1 cellular context compared by ENCODE assay signal in the genomic region with DNA sequence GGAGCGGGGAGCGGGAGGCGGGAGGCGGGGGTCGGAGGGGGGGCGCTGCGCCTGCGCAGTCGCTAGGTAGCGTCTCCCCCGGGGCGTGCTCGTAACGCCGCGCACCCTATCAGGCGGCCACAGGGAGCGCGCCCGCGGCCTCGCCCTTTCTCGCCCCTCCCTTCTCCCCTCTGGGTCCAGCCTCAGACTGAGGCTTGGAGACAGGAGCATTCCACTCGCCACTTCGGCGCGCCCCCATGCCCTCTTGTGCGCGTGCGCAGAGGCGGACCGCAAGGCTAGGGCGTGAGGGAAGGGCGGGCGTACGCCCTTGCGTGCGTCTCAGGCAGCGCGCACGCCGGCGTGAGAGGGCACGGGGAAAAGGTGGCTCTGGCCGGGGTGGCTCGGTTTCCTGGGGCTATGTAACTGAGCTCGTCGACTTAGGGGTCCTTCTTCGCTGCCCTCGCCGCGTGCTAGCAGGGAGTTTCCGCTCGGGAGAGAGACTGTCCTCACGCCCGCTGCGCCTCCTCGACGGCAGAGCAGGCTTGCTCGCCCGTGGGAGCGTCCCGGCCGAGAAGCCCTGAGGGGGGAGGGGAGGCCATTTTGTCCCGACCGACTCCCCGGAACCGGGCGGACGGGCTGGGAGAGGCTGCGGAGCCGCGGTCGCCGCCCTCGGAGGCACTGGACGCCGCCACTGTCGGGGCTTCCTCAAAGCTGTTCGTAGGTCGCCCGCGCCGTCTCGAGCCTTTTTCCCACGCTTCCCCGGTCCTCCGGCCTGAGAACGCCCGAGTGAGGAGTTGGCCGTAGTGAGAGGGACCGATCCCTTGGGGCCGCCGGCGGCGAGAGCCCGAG.
A peak's percentile ranks its signal among the peaks of the same experiment; 100 is the strongest.
TF ChIP-seq lines count a peak whose summit lies in the region.

A gene (plus strand): TSS at position 316 of the 828 bp plus-strand sequence. CDS start 525 bp downstream, outside the sequence.

TF ChIP-seq in WTC11, 78 proteins besides CTCF, POLR2A, EP300 and RAD21 (continued from another document):
- TF ChIP-seq, protein P1, sequence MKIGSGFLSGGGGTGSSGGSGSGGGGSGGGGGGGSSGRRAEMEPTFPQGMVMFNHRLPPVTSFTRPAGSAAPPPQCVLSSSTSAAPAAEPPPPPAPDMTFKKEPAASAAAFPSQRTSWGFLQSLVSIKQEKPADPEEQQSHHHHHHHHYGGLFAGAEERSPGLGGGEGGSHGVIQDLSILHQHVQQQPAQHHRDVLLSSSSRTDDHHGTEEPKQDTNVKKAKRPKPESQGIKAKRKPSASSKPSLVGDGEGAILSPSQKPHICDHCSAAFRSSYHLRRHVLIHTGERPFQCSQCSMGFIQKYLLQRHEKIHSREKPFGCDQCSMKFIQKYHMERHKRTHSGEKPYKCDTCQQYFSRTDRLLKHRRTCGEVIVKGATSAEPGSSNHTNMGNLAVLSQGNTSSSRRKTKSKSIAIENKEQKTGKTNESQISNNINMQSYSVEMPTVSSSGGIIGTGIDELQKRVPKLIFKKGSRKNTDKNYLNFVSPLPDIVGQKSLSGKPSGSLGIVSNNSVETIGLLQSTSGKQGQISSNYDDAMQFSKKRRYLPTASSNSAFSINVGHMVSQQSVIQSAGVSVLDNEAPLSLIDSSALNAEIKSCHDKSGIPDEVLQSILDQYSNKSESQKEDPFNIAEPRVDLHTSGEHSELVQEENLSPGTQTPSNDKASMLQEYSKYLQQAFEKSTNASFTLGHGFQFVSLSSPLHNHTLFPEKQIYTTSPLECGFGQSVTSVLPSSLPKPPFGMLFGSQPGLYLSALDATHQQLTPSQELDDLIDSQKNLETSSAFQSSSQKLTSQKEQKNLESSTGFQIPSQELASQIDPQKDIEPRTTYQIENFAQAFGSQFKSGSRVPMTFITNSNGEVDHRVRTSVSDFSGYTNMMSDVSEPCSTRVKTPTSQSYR (CRISPR knock-in tag; IDR thresholded peaks at IDR 0.05): peak; percentile 81
- no peak for TF ChIP-seq ZNF317 (CRISPR knock-in tag; IDR thresholded peaks at IDR 0.05; ENCODE audit: borderline replicate concordance, low read depth)
- TF ChIP-seq, protein P2, sequence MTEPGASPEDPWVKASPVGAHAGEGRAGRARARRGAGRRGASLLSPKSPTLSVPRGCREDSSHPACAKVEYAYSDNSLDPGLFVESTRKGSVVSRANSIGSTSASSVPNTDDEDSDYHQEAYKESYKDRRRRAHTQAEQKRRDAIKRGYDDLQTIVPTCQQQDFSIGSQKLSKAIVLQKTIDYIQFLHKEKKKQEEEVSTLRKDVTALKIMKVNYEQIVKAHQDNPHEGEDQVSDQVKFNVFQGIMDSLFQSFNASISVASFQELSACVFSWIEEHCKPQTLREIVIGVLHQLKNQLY (CRISPR knock-in tag; IDR thresholded peaks at IDR 0.05): peak; percentile 52; the same call in 1 of the 2 replicates
- no peak for TF ChIP-seq SMAD4 (CRISPR knock-in tag; IDR thresholded peaks at IDR 0.05)
- no peak for TF ChIP-seq ATF1 (CRISPR knock-in tag; IDR thresholded peaks at IDR 0.05)
- no peak for TF ChIP-seq KAT7 (CRISPR knock-in tag; IDR thresholded peaks at IDR 0.05; ENCODE audit: borderline replicate concordance)
- TF ChIP-seq MYBL2 (CRISPR knock-in tag; IDR thresholded peaks at IDR 0.05): no peak
- TF ChIP-seq GABPB1 (CRISPR knock-in tag; IDR thresholded peaks at IDR 0.05): no peak; the same call in 1 of the 2 replicates
- TF ChIP-seq, protein P3, sequence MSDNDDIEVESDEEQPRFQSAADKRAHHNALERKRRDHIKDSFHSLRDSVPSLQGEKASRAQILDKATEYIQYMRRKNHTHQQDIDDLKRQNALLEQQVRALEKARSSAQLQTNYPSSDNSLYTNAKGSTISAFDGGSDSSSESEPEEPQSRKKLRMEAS (CRISPR knock-in tag; IDR thresholded peaks at IDR 0.05): peak; percentile 93
